ENCODE assay signal across 39 cellular contexts in genomic region chr22:26380072-26380471, GRCh38.
"Had no signal": no experiment of that assay in that cellular context is flagged by ENCODE, and none has a peak within 500 bp of the region (broad histone marks: within the 10 kb centered on the region; RNA-seq: fewer than 3 reads in every experiment).

No MANE protein-coding gene starts in this region.

- H3K36me3 Mint-ChIP-seq: activated naive CD4-positive, alpha-beta T cell treated with anti-CD3 and anti-CD28 coated beads, Interleukin-2, amount 10 ng/mL, durations not matched to agents 7 days and 5 days; activated naive CD4-positive, alpha-beta T cell treated with anti-CD3 and anti-CD28 coated beads, Interleukin-2, amount 50 U/mL, for 24 hours; activated naive CD4-positive, alpha-beta T cell treated with anti-CD3 and anti-CD28 coated beads, Interleukin-2, amount 50 U/mL, for 72 hours; activated naive CD8-positive, alpha-beta T cell; activated naive CD8-positive, alpha-beta T cell treated with anti-CD3 and anti-CD28 coated beads for 36 hours; activated naive CD8-positive, alpha-beta T cell treated with anti-CD3 and anti-CD28 coated beads, Interleukin-2, amount 10 ng/mL, durations not matched to agents 7 days and 5 days had no signal

- H3K4me3 Mint-ChIP-seq: activated naive CD4-positive, alpha-beta T cell treated with anti-CD3 and anti-CD28 coated beads for 36 hours; activated naive CD4-positive, alpha-beta T cell treated with anti-CD3 and anti-CD28 coated beads, Interleukin-2, amount 10 ng/mL, durations not matched to agents 7 days and 5 days; activated naive CD4-positive, alpha-beta T cell treated with anti-CD3 and anti-CD28 coated beads, Interleukin-2, amount 50 U/mL, for 24 hours; activated naive CD8-positive, alpha-beta T cell; activated naive CD8-positive, alpha-beta T cell treated with anti-CD3 and anti-CD28 coated beads for 36 hours; activated naive CD8-positive, alpha-beta T cell treated with anti-CD3 and anti-CD28 coated beads, Interleukin-2, amount 10 ng/mL, durations not matched to agents 7 days and 5 days; activated naive CD8-positive, alpha-beta T cell treated with anti-CD3 and anti-CD28 coated beads, Interleukin-2, amount 50 U/mL, for 24 hours; activated T-cell treated with anti-CD3 and anti-CD28 coated beads, Interleukin-2, amount 50 U/mL, for 24 hours; activated T-cell treated with anti-CD3 and anti-CD28 coated beads, Interleukin-2, amount 50 U/mL, for 4 hours; activated T-cell treated with anti-CD3 and anti-CD28 coated beads, Interleukin-2, amount 50 U/mL, for 72 hours; activated T-helper 1 cell treated with anti-CD3 and anti-CD28 coated beads, Interleukin-12 subunit alpha, Interleukin-12 subunit beta, Interleukin-2, Interleukin-4 antibody, amounts not matched to agents 30 ng/mL and 10 ng/mL and 1 ng/mL, durations not matched to agents 14 hours and 24 hours and 36 hours; activated T-helper 17 cell treated with anti-CD3 and anti-CD28 coated beads, Interleukin-2, amount 50 U/mL, for 72 hours; brain; central memory CD8-positive, alpha-beta T cell had no signal

- FAIRE-seq: astrocyte had no signal

- H3K9me3 ChIP-seq: adrenal gland, ascending aorta, body of pancreas, breast epithelium had no signal

- DNase-seq: activated effector memory CD4-positive, alpha-beta T cell treated with anti-CD3 and anti-CD28 coated beads, Interleukin-2, amount 50 U/mL, for 16 hours; activated effector memory CD4-positive, alpha-beta T cell treated with Interleukin-2 at 50 U/mL for 16 hours; activated gamma-delta T cell; activated gamma-delta T cell treated with Interleukin-2 at 50 U/mL for 16 hours; activated naive CD4-positive, alpha-beta T cell; activated naive CD4-positive, alpha-beta T cell treated with anti-CD3 and anti-CD28 coated beads for 36 hours; activated naive CD4-positive, alpha-beta T cell treated with anti-CD3 and anti-CD28 coated beads, Interleukin-2, amount 10 ng/mL, durations not matched to agents 7 days and 5 days; activated naive CD4-positive, alpha-beta T cell treated with anti-CD3 and anti-CD28 coated beads, Interleukin-2, amount 50 U/mL, for 16 hours; activated naive CD4-positive, alpha-beta T cell treated with Interleukin-2 at 50 U/mL for 16 hours; activated naive CD8-positive, alpha-beta T cell treated with anti-CD3 and anti-CD28 coated beads for 36 hours; activated naive CD8-positive, alpha-beta T cell treated with anti-CD3 and anti-CD28 coated beads, Interleukin-2, amount 10 ng/mL, durations not matched to agents 7 days and 5 days; activated naive CD8-positive, alpha-beta T cell treated with anti-CD3 and anti-CD28 coated beads, Interleukin-2, amount 50 U/mL, for 24 hours; activated T-cell treated with anti-CD3 and anti-CD28 coated beads, Interleukin-2, amount 50 U/mL, for 1 hour; activated T-cell treated with anti-CD3 and anti-CD28 coated beads, Interleukin-2, amount 50 U/mL, for 24 hours; activated T-cell treated with anti-CD3 and anti-CD28 coated beads, Interleukin-2, amount 50 U/mL, for 4 hours; activated T-cell treated with anti-CD3 and anti-CD28 coated beads, Interleukin-2, amount 50 U/mL, for 48 hours; activated T-cell treated with anti-CD3 and anti-CD28 coated beads, Interleukin-2, amount 50 U/mL, for 72 hours; adrenal gland; amniotic stem cell; amygdala; anterior cingulate cortex; aorta; body of pancreas; brain microvascular endothelial cell; caudate nucleus; central memory CD4-positive, alpha-beta T cell; cerebellar nuclear complex had no signal

- H3K4me1 ChIP-seq: adrenal gland, ascending aorta, body of pancreas, breast epithelium had no signal

- H3K27ac ChIP-seq: adrenal gland, ascending aorta, body of pancreas, brain microvascular endothelial cell, breast epithelium, cardiac muscle cell had no signal

- H3K36me3 ChIP-seq: adrenal gland, ascending aorta, brain microvascular endothelial cell, breast epithelium, cardiac muscle cell had no signal

- H3K4me1 Mint-ChIP-seq: activated naive CD8-positive, alpha-beta T cell treated with anti-CD3 and anti-CD28 coated beads for 36 hours had no signal

- ATAC-seq: activated naive CD4-positive, alpha-beta T cell treated with anti-CD3 and anti-CD28 coated beads, Interleukin-2, amount 50 U/mL, for 72 hours; activated naive CD8-positive, alpha-beta T cell treated with anti-CD3 and anti-CD28 coated beads, Interleukin-2, amount 50 U/mL, for 24 hours; activated T-cell treated with anti-CD3 and anti-CD28 coated beads, Interleukin-2, amount 50 U/mL, for 4 hours; activated T-cell treated with anti-CD3 and anti-CD28 coated beads, Interleukin-2, amount 50 U/mL, for 72 hours; activated T-helper 17 cell treated with anti-CD3 and anti-CD28 coated beads, Interleukin-2, amount 50 U/mL, for 72 hours; body of pancreas had no signal

- H3K4me3 ChIP-seq: adrenal gland, ascending aorta, body of pancreas, breast epithelium, cardiac muscle cell had no signal

- H3K27me3 ChIP-seq: ascending aorta, brain microvascular endothelial cell had no signal

- H3K9me3 Mint-ChIP-seq: activated naive CD4-positive, alpha-beta T cell treated with anti-CD3 and anti-CD28 coated beads, Interleukin-2, amount 10 ng/mL, durations not matched to agents 7 days and 5 days; activated naive CD4-positive, alpha-beta T cell treated with anti-CD3 and anti-CD28 coated beads, Interleukin-2, amount 50 U/mL, for 24 hours; activated naive CD8-positive, alpha-beta T cell treated with anti-CD3 and anti-CD28 coated beads, Interleukin-2, amount 50 U/mL, for 24 hours; activated T-cell treated with anti-CD3 and anti-CD28 coated beads, Interleukin-2, amount 50 U/mL, for 24 hours; activated T-helper 17 cell treated with anti-CD3 and anti-CD28 coated beads, Interleukin-2, amount 50 U/mL, for 72 hours; activated T-helper 2 cell treated with anti-CD3 and anti-CD28 coated beads, Interferon-gamma antibody, Interleukin-2, Interleukin-4, amounts not matched to agents 10 μg/mL and 5 μg/mL and 100 μg/mL, durations not matched to agents 14 hours and 24 hours and 36 hours; central memory CD8-positive, alpha-beta T cell had no signal

- H3K27ac Mint-ChIP-seq: activated naive CD4-positive, alpha-beta T cell treated with anti-CD3 and anti-CD28 coated beads for 36 hours; activated naive CD4-positive, alpha-beta T cell treated with anti-CD3 and anti-CD28 coated beads, Interleukin-2, amount 10 ng/mL, durations not matched to agents 7 days and 5 days; activated naive CD4-positive, alpha-beta T cell treated with anti-CD3 and anti-CD28 coated beads, Interleukin-2, amount 50 U/mL, for 24 hours; activated naive CD4-positive, alpha-beta T cell treated with anti-CD3 and anti-CD28 coated beads, Interleukin-2, amount 50 U/mL, for 72 hours; activated naive CD8-positive, alpha-beta T cell; activated naive CD8-positive, alpha-beta T cell treated with anti-CD3 and anti-CD28 coated beads for 36 hours; activated naive CD8-positive, alpha-beta T cell treated with anti-CD3 and anti-CD28 coated beads, Interleukin-2, amount 10 ng/mL, durations not matched to agents 7 days and 5 days; activated naive CD8-positive, alpha-beta T cell treated with anti-CD3 and anti-CD28 coated beads, Interleukin-2, amount 50 U/mL, for 24 hours; activated T-cell treated with anti-CD3 and anti-CD28 coated beads, Interleukin-2, amount 50 U/mL, for 24 hours; activated T-cell treated with anti-CD3 and anti-CD28 coated beads, Interleukin-2, amount 50 U/mL, for 72 hours; activated T-helper 1 cell treated with anti-CD3 and anti-CD28 coated beads, Interleukin-12 subunit alpha, Interleukin-12 subunit beta, Interleukin-2, Interleukin-4 antibody, amounts not matched to agents 30 ng/mL and 10 ng/mL and 1 ng/mL, durations not matched to agents 14 hours and 24 hours and 36 hours; activated T-helper 17 cell treated with anti-CD3 and anti-CD28 coated beads, Interleukin-2, amount 50 U/mL, for 72 hours; activated T-helper 2 cell treated with anti-CD3 and anti-CD28 coated beads, Interferon-gamma antibody, Interleukin-2, Interleukin-4, amounts not matched to agents 10 μg/mL and 5 μg/mL and 100 μg/mL, durations not matched to agents 14 hours and 24 hours and 36 hours; brain had no signal
